ENCODE assay signal across 1 cellular context in genomic region chr11:57484141-57484710, GRCh38.
TF ChIP-seq lines count a peak whose summit lies in the region.

No MANE protein-coding gene starts in this region.

TF ChIP-seq in K562, 482 proteins besides CTCF, POLR2A, EP300 and RAD21:
- TF ChIP-seq SPI1 (IDR thresholded peaks at IDR 0.05; ENCODE audit: borderline replicate concordance, low read depth, low read length) (peak; percentile 57; the same call in 1 of the 2 replicates), ZNF740 (CRISPR knock-in tag; IDR thresholded peaks at IDR 0.05) (peak; percentile 40; the same call in 1 of the 2 replicates), ZNF740 (tag; IDR thresholded peaks at IDR 0.05) (no peak), USF2 (CRISPR knock-in tag; IDR thresholded peaks at IDR 0.05) (no peak), CREBBP (IDR thresholded peaks at IDR 0.05; ENCODE audit: low read depth, low read length) (no peak), POLR2G (IDR thresholded peaks at IDR 0.05; ENCODE audit: low read depth, low read length) (0 out of 2 replicates have a peak, but pooled peaks have one; percentile 20), ZBTB33 (CRISPR knock-in tag; IDR thresholded peaks at IDR 0.05) (peak; percentile 66)
